In genomic region chr4:7831330-7831729, GRCh38 we compare ENCODE assay signal across 9 cellular contexts.
DNase-seq lines count a peak whose midpoint lies in the region; TF ChIP-seq lines count a peak whose summit lies in the region.
"Had no signal": no experiment of that assay in that cellular context is flagged by ENCODE, and none has a peak within 500 bp of the region (broad histone marks: within the 10 kb centered on the region; RNA-seq: fewer than 3 reads in every experiment).

No MANE protein-coding gene starts in this region.

- H3K4me3 Mint-ChIP-seq in T-helper 2 cell treated with Interferon-gamma antibody and Interleukin-4, amounts not matched to agents 5 μg/mL and 100 μg/mL, for 36 hours: peak overlapping the region; percentile 37

- peaks cover 4 to 39% (median 20%) of the 10 kb centered on the region in 4 donors for H3K4me1 ChIP-seq in stomach

- DNase-seq in NOMO-1 treated with DMSO at 0.1 percent for 48 hours (lab: John Stamatoyannopoulos, UW; ENCODE audit: unreplicated experiment) (peak; percentile 56), NOMO-1 treated with dmso at 0.1 percent for 144 hours (lab: John Stamatoyannopoulos, UW; ENCODE audit: unreplicated experiment) (no peak), fibroblast of villous mesenchyme (ENCODE audit: low read depth) (peak; percentile 96), stomach (no peak), NCI-H2029 treated with DMSO at 0.1 percent for 48 hours (lab: John Stamatoyannopoulos, UW) (no peak), NCI-H146 treated with DMSO at 0.1 percent for 48 hours (lab: John Stamatoyannopoulos, UW; ENCODE audit: unreplicated experiment) (no peak), CD1c-positive myeloid dendritic cell (ENCODE audit: extremely low spot score) (no peak)
- peak; percentile 19 for DNase-seq in T-helper 2 cell treated with Interferon-gamma antibody and Interleukin-4, amounts not matched to agents 5 μg/mL and 100 μg/mL, for 36 hours (ENCODE audit: low spot score)

- H3K27ac ChIP-seq in stomach: peak overlapping the region; percentile 10 to 82 (median 63)
- H3K27ac ChIP-seq: 22Rv1 had no signal

- H3K4me1 Mint-ChIP-seq in T-helper 2 cell treated with Interferon-gamma antibody and Interleukin-4, amounts not matched to agents 5 μg/mL and 100 μg/mL, for 36 hours (ENCODE audit: low read depth): peaks cover 55% of the 10 kb centered on the region

- no peak overlapping the region for H3K27ac Mint-ChIP-seq in T-helper 2 cell treated with Interferon-gamma antibody and Interleukin-4, amounts not matched to agents 5 μg/mL and 100 μg/mL, for 36 hours

- H3K36me3 ChIP-seq in stomach: peaks cover 0 to 32% (median 20%) of the 10 kb centered on the region in 4 donors

- TF ChIP-seq EP300 in stomach (IDR thresholded peaks at IDR 0.05): no peak

- no peaks in the 10 kb centered on the region for H3K27me3 Mint-ChIP-seq in T-helper 2 cell treated with Interferon-gamma antibody and Interleukin-4, amounts not matched to agents 5 μg/mL and 100 μg/mL, for 36 hours (ENCODE audit: low read depth)

- H3K4me3 ChIP-seq in fibroblast of villous mesenchyme (ENCODE audit: low read depth, low read length) (no peak overlapping the region), stomach (no peak overlapping the region)

- peaks cover 14% of the 10 kb centered on the region for H3K36me3 Mint-ChIP-seq in T-helper 2 cell treated with Interferon-gamma antibody and Interleukin-4, amounts not matched to agents 5 μg/mL and 100 μg/mL, for 36 hours (ENCODE audit: low read depth)

- no peaks in the 10 kb centered on the region for H3K27me3 ChIP-seq in stomach

- no peak for TF ChIP-seq POLR2A in stomach (IDR thresholded peaks at IDR 0.05)

- no peak for TF ChIP-seq CTCF in fibroblast of villous mesenchyme (IDR thresholded peaks at IDR 0.05; ENCODE audit: insufficient read depth, low read depth, low read length)
- TF ChIP-seq CTCF in stomach (IDR thresholded peaks at IDR 0.05): no peak

- WGBS in stomach, 5 donors: 47 to 74% (median 61%) methylated on average over 7 of the region's 7 CpGs

- peaks cover 5% of the 10 kb centered on the region for H3K9me3 Mint-ChIP-seq in T-helper 2 cell treated with Interferon-gamma antibody and Interleukin-4, amounts not matched to agents 5 μg/mL and 100 μg/mL, for 36 hours

- intact Hi-C loops in stomach (cut with DNase I; ENCODE audit: low total_unique reads): no loop called here

- no peaks in the 10 kb centered on the region for H3K9me3 ChIP-seq in stomach

Comparison
In these comparisons a context has a peak if more than half of its experiments do, and no peak if none do; other contexts are left out.
1. DNase-seq: peak in NOMO-1 treated with DMSO at 0.1 percent for 48 hours (single experiment), T-helper 2 cell treated with Interferon-gamma antibody and Interleukin-4, amounts not matched to agents 5 μg/mL and 100 μg/mL, for 36 hours (single experiment) and fibroblast of villous mesenchyme (single experiment); none in NOMO-1 treated with dmso at 0.1 percent for 144 hours (single experiment), stomach (single experiment), NCI-H2029 treated with DMSO at 0.1 percent for 48 hours (single experiment), NCI-H146 treated with DMSO at 0.1 percent for 48 hours (single experiment) and CD1c-positive myeloid dendritic cell (single experiment).